In genomic region chr12:75478395-75478794, GRCh38 we compare ENCODE assay signal across 9 cellular contexts. TPM values are rescaled to one million over a fixed set of nuclear protein-coding genes. Genes with fewer than 3 reads are reported as not detected.
DNase-seq lines count a peak whose midpoint lies in the region; ATAC-seq, FAIRE-seq and TF ChIP-seq lines count a peak whose summit lies in the region.
"Had no signal": no experiment of that assay in that cellular context is flagged by ENCODE, and none has a peak within 500 bp of the region (broad histone marks: within the 10 kb centered on the region; RNA-seq: fewer than 3 reads in every experiment).

No MANE protein-coding gene starts in this region.

- no peak for FAIRE-seq in GM12878 (lab: Jason Lieb, UNC)
- FAIRE-seq: A204.1 had no signal

- no peak for TF ChIP-seq POLR2A in GM12878 (IDR thresholded peaks at IDR 0.05; ENCODE audit: low read depth, low read length)

- no peak for TF ChIP-seq EP300 in GM12878 (IDR thresholded peaks at IDR 0.05; ENCODE audit: borderline replicate concordance in 1 of 2, control insufficient read depth in 1 of 2, low read depth in 2 of 2, low read length in 2 of 2)

- RAD21 ChIA-PET in GM12878 (lab: Charles Lee; ENCODE audit: unreplicated experiment) = interaction anchor here (1.5 to 7.3 kb wide), 4 partner anchors 88 to 870 kb away, joined by 3 to 56 read pairs (median 12); partner anchors contain the start of genes BBS10, GLIPR1L1 and GLIPR1L2

- TF ChIP-seq RAD21 in GM12878 (IDR thresholded peaks at IDR 0.05; ENCODE audit: insufficient read depth, low read depth, low read length) = no peak

- H3K9me3 ChIP-seq in GM12878 (replicated peaks; ENCODE audit: control insufficient read depth, insufficient read depth, low read length) (no peaks in the 10 kb centered on the region), smooth muscle cell (replicated peaks; ENCODE audit: low read depth) (no peaks in the 10 kb centered on the region)

- H3K4me1 ChIP-seq in GM12878 (ENCODE audit: control insufficient read depth, insufficient read depth, low read length) (peaks cover 28% of the 10 kb centered on the region), smooth muscle cell (ENCODE audit: low read depth) (peaks cover 8% of the 10 kb centered on the region)

- H3K4me2 ChIP-seq in GM12878 (ENCODE audit: control insufficient read depth, insufficient read depth) (peak overlapping the region; percentile 28; the same call in 1 of the 2 replicates), smooth muscle cell (peak overlapping the region; percentile 73)

- peaks cover 21% of the 10 kb centered on the region for H3F3A ChIP-seq in smooth muscle cell (ENCODE audit: low read depth)

- TF ChIP-seq CTCF in GM12878 (IDR thresholded peaks at IDR 0.05 in 2 of 3, conservative IDR thresholded peaks at IDR 0.05 in 1 of 3; ENCODE audit: control insufficient read depth in 2 of 3, extremely low read depth in 1 of 3, insufficient read depth in 1 of 3, low read depth in 3 of 3, low read length in 3 of 3) = no peak
- no peak for TF ChIP-seq CTCF in smooth muscle cell (IDR thresholded peaks at IDR 0.05; ENCODE audit: borderline replicate concordance, insufficient read depth, poor library complexity, severe bottlenecking)

- no peaks in the 10 kb centered on the region for H4K20me1 ChIP-seq in GM12878 (ENCODE audit: control insufficient read depth, insufficient read depth)
- no peaks in the 10 kb centered on the region for H4K20me1 ChIP-seq in smooth muscle cell (ENCODE audit: low read depth)

- CTCF ChIA-PET in GM12878 (lab: Yijun Ruan, JAX) = interaction anchor here (1.0 to 5.5 kb wide), 4 partner anchors 9 to 144 kb away, joined by 4 to 46 read pairs (median 14); partner anchors contain the start of genes GLIPR1L1 and GLIPR1L2

- no peak for DNase-seq in activated CD4-positive, CD25-positive, alpha-beta regulatory T cell (lab: John Stamatoyannopoulos, UW)
- DNase-seq in HT1080 (ENCODE audit: low read depth) (peak; percentile 31), GM12878 (ENCODE audit: low read depth, low spot score) (peak; percentile 28), smooth muscle cell (lab: John Stamatoyannopoulos, UW; ENCODE audit: unreplicated experiment) (no peak), AG08396 (ENCODE audit: low spot score) (no peak)

- WGBS in GM12878 (ENCODE audit: insufficient coverage, insufficient replicate concordance, low lambda C conversion rate, missing lambda C conversion rate) = 14% methylated on average over 3 of the region's 3 CpGs
- 30% methylated on average over 3 of the region's 3 CpGs for WGBS in smooth muscle cell (ENCODE audit: low lambda C conversion rate)

- SMC1A ChIA-PET in GM12878 (lab: Charles Lee; ENCODE audit: uncharacterized antibody, unreplicated experiment) = interaction anchor here (0.5 to 2.4 kb wide), 6 partner anchors 22 to 158 kb away, joined by 3 to 6 read pairs (median 4); partner anchors contain the start of gene GLIPR1L1

- peak overlapping the region; percentile 60 for H2AFZ ChIP-seq in GM12878 (ENCODE audit: control insufficient read depth, low read depth, low read length)
- peak overlapping the region; percentile 63 for H2AFZ ChIP-seq in smooth muscle cell (ENCODE audit: low read depth)

- no TSS peak for BruUV-seq in GM12878 (replicated peaks; lab: Mats Ljungman, UMichigan)

- intact Hi-C loops in GM12878 (cut with micrococcal nuclease; ENCODE audit: unreplicated experiment) = no loop called here

- peak; percentile 31 to 35 for ATAC-seq in activated CD4-positive, CD25-positive, alpha-beta regulatory T cell treated with anti-CD3 and anti-CD28 coated beads, Interleukin-2, amount 50 U/mL, for 24 hours
- ATAC-seq in GM12878 = peak; percentile 20
- no peak for ATAC-seq in HG03354 (IDR thresholded peaks at IDR 0.05; ENCODE audit: poor library complexity, severe bottlenecking, unreplicated experiment)
- no peak for ATAC-seq in GM21737 (IDR thresholded peaks at IDR 0.05; ENCODE audit: unreplicated experiment)

- H3K4me3 ChIP-seq in GM12878 (no peak overlapping the region), smooth muscle cell (no peak overlapping the region)

- no peaks in the 10 kb centered on the region for H3K36me3 ChIP-seq in GM12878 (ENCODE audit: control insufficient read depth in 2 of 2, insufficient read depth in 2 of 2, low read length in 1 of 2)
- H3K36me3 ChIP-seq in smooth muscle cell (ENCODE audit: low read depth) = no peaks in the 10 kb centered on the region

- H3K27ac ChIP-seq in GM12878 (ENCODE audit: control insufficient read depth, insufficient read depth) (peak overlapping the region; percentile 34), smooth muscle cell (ENCODE audit: low read depth) (peak overlapping the region; percentile 92)

- in situ Hi-C loops in GM12878 (cut with MboI) = loop anchor here (25.0 kb wide), 1 partner anchor 791 kb away; no protein-coding TSS in a partner anchor

- H3K9ac ChIP-seq in GM12878 (ENCODE audit: control insufficient read depth, insufficient read depth, low read length) = no peak overlapping the region
- no peak overlapping the region for H3K9ac ChIP-seq in smooth muscle cell (ENCODE audit: low read depth)

- POLR2A ChIA-PET in GM12878 (lab: Charles Lee) = interaction anchor here (2.1 kb wide), 1 partner anchor 87 kb away, joined by 5 read pairs; the partner anchor contains the start of gene GLIPR1L2

- H3K27me3 ChIP-seq in GM12878 (replicated peaks in 1 of 2; ENCODE audit: control insufficient read depth in 2 of 2, insufficient read depth in 2 of 2, low read length in 1 of 2) = no peaks in the 10 kb centered on the region
- no peaks in the 10 kb centered on the region for H3K27me3 ChIP-seq in smooth muscle cell (ENCODE audit: low read depth)

- H3K79me2 ChIP-seq in GM12878 (ENCODE audit: control insufficient read depth, insufficient read depth, low read length) (peaks cover 18% of the 10 kb centered on the region), smooth muscle cell (ENCODE audit: low read depth) (peaks cover 22% of the 10 kb centered on the region)

TF ChIP-seq in GM12878, 131 proteins besides CTCF, POLR2A, EP300 and RAD21 (continues in another document):
- TF ChIP-seq RUNX3 (IDR thresholded peaks at IDR 0.05; ENCODE audit: low read length) = peak; percentile 92
- peak; percentile 55; the same call in 2 of the 3 replicates for TF ChIP-seq POU2F2 (IDR thresholded peaks at IDR 0.05; ENCODE audit: borderline replicate concordance, low read depth, low read length)
- no peak for TF ChIP-seq CHD4 (IDR thresholded peaks at IDR 0.05)
- peak; percentile 63 for TF ChIP-seq CREB1 (IDR thresholded peaks at IDR 0.05; ENCODE audit: low read depth)
- no peak for TF ChIP-seq PML (IDR thresholded peaks at IDR 0.05; ENCODE audit: low read length)
- TF ChIP-seq MTA2 (IDR thresholded peaks at IDR 0.05; ENCODE audit: low read depth) = no peak
- no peak for TF ChIP-seq SMARCA5 (IDR thresholded peaks at IDR 0.05)
- no peak for TF ChIP-seq NFYA (IDR thresholded peaks at IDR 0.05; ENCODE audit: borderline replicate concordance, low read depth, low read length)
- 0 out of 2 replicates have a peak, but pooled peaks have one; percentile 14 for TF ChIP-seq CREM (IDR thresholded peaks at IDR 0.05; ENCODE audit: low read depth)

RNA-seq across cellular contexts. Expression of gene GLIPR1, which starts 2.2 kb away (rescaled TPM):
- 94.4 and 123 TPM in 2 replicates for total RNA-seq in HT1080 (2014; rRNA removed; shearing (Covaris generic))
- 63.8 and 66.9 TPM in 2 replicates for polyA plus RNA-seq in HT1080 (2015; cell fraction: cytosol; rRNA removed)
- polyA plus RNA-seq in HT1080 (2015; cell fraction: nucleus; rRNA removed) = 95.2 and 97.7 TPM in 2 replicates
- total RNA-seq in GM12878 (2013; cell fraction: nucleolus; rRNA removed) = 49.4 and 55.8 TPM in 2 replicates
- total RNA-seq in GM12878 (2014; rRNA removed) = 18.2 and 25.6 TPM in 2 replicates
- 20.5 and 22.4 TPM in 2 replicates for total RNA-seq in GM12878 (2014; rRNA removed; fragmentation: Illumina TruSeq; extraction: Trizol)
- 27.9 and 32.9 TPM in 2 replicates for total RNA-seq in GM12878 (2021)
- 9.4 TPM for polyA plus RNA-seq in GM12878 (2011; ENCODE audit: low read depth)
- 29.9 and 31.5 TPM in 2 replicates for polyA plus RNA-seq in GM12878 (2011; rRNA removed)
- 16.3 and 19.2 TPM in 2 replicates for polyA plus RNA-seq in GM12878 (2011; cell fraction: cytosol; rRNA removed)
- 14.7 and 16.3 TPM in 2 replicates for polyA plus RNA-seq in GM12878 (2011; cell fraction: nucleus; rRNA removed)
- polyA plus RNA-seq in GM12878 (2012) = 11.3 and 13.4 TPM in 2 replicates
- 27.8 and 32.2 TPM in 2 replicates for polyA plus RNA-seq in GM12878 (2014; fragmentation: Illumina TruSeq; extraction: Trizol)
- polyA plus RNA-seq in GM12878 (2014; fragmentation: Nextera tagmentation; extraction: Ambion mirVana) = 10 to 100 TPM; 39.8 to 62.6 TPM
- polyA plus RNA-seq in GM12878 (2014; rRNA removed) = 25.7 and 27.5 TPM in 2 replicates
- polyA plus RNA-seq in GM12878 (2016; fragmentation: Nextera tagmentation; extraction: Ambion mirVana) = 10 to 100 TPM; 37.6 to 39.5 TPM
- polyA minus RNA-seq in GM12878 (2011; rRNA and poly(A)+ RNA removed) = 23.3 and 24.7 TPM in 2 replicates
- polyA minus RNA-seq in GM12878 (2011; cell fraction: cytosol; rRNA and poly(A)+ RNA removed) = 8.7 and 9.1 TPM in 2 replicates
- 13.2 and 20.0 TPM in 2 replicates for polyA minus RNA-seq in GM12878 (2011; cell fraction: nucleus; rRNA and poly(A)+ RNA removed)
- total RNA-seq in smooth muscle cell = 199 and 231 TPM in 2 replicates
- 158 and 200 TPM in 2 replicates for polyA plus RNA-seq in smooth muscle cell

RNA-seq across cellular contexts. Expression of gene KRR1, which starts 33.0 kb away (rescaled TPM):
- total RNA-seq in HT1080 (2014; rRNA removed; shearing (Covaris generic)) = 105 and 107 TPM in 2 replicates
- 69.3 and 73.5 TPM in 2 replicates for polyA plus RNA-seq in HT1080 (2015; cell fraction: cytosol; rRNA removed)
- polyA plus RNA-seq in HT1080 (2015; cell fraction: nucleus; rRNA removed) = 90.6 and 99.4 TPM in 2 replicates
- 107 and 113 TPM in 2 replicates for total RNA-seq in GM12878 (2013; cell fraction: nucleolus; rRNA removed)
- 29.6 and 40.7 TPM in 2 replicates for total RNA-seq in GM12878 (2014; rRNA removed)
- 98.4 and 103 TPM in 2 replicates for total RNA-seq in GM12878 (2014; rRNA removed; fragmentation: Illumina TruSeq; extraction: Trizol)
- total RNA-seq in GM12878 (2021) = 69.8 and 73.1 TPM in 2 replicates
- 25.6 TPM for polyA plus RNA-seq in GM12878 (2011; ENCODE audit: low read depth)
- polyA plus RNA-seq in GM12878 (2011; rRNA removed) = 61.6 and 119 TPM in 2 replicates
- 10.9 and 13.6 TPM in 2 replicates for polyA plus RNA-seq in GM12878 (2011; cell fraction: cytosol; rRNA removed)
- polyA plus RNA-seq in GM12878 (2011; cell fraction: nucleus; rRNA removed) = 50.4 and 53.7 TPM in 2 replicates
- polyA plus RNA-seq in GM12878 (2012) = 35.8 and 43.2 TPM in 2 replicates
- polyA plus RNA-seq in GM12878 (2014; fragmentation: Illumina TruSeq; extraction: Trizol) = 76.1 and 89.3 TPM in 2 replicates
- polyA plus RNA-seq in GM12878 (2014; fragmentation: Nextera tagmentation; extraction: Ambion mirVana) = 10 to 100 TPM; 74.4 to 81.0 TPM
- polyA plus RNA-seq in GM12878 (2014; rRNA removed) = 44.0 and 62.1 TPM in 2 replicates
- polyA plus RNA-seq in GM12878 (2016; fragmentation: Nextera tagmentation; extraction: Ambion mirVana) = 10 to 100 TPM; 80.9 to 85.7 TPM
- polyA minus RNA-seq in GM12878 (2011; rRNA and poly(A)+ RNA removed) = 25.9 and 46.3 TPM in 2 replicates
- polyA minus RNA-seq in GM12878 (2011; cell fraction: cytosol; rRNA and poly(A)+ RNA removed) = 10.6 and 14.0 TPM in 2 replicates
- polyA minus RNA-seq in GM12878 (2011; cell fraction: nucleus; rRNA and poly(A)+ RNA removed) = 46.4 and 62.6 TPM in 2 replicates
- 44.1 and 48.9 TPM in 2 replicates for total RNA-seq in smooth muscle cell
- polyA plus RNA-seq in smooth muscle cell = 26.2 and 45.0 TPM in 2 replicates

Comparison
In these comparisons a context has a peak if more than half of its experiments do, and no peak if none do; other contexts are left out.
1. ATAC-seq: peak in activated CD4-positive, CD25-positive, alpha-beta regulatory T cell treated with anti-CD3 and anti-CD28 coated beads, Interleukin-2, amount 50 U/mL, for 24 hours (2 of 2) and GM12878 (single experiment); none in HG03354 (single experiment) and GM21737 (single experiment).
2. DNase-seq: peak in HT1080 (single experiment) and GM12878 (single experiment); none in activated CD4-positive, CD25-positive, alpha-beta regulatory T cell (0 of 4), smooth muscle cell (single experiment) and AG08396 (single experiment).